14 cellular contexts compared by ENCODE assay signal in genomic region chr1:74012583-74012982, GRCh38.
DNase-seq lines count a peak whose midpoint lies in the region; ATAC-seq and TF ChIP-seq lines count a peak whose summit lies in the region.
"Had no signal": no experiment of that assay in that cellular context is flagged by ENCODE, and none has a peak within 500 bp of the region (broad histone marks: within the 10 kb centered on the region; RNA-seq: fewer than 3 reads in every experiment).

No MANE protein-coding gene starts in this region.

- peaks cover 2% of the 10 kb centered on the region for H3K27me3 Mint-ChIP-seq in endothelial cell (ENCODE audit: unreplicated experiment)
- H3K27me3 Mint-ChIP-seq in HFFc6 (ENCODE audit: insufficient read depth): no peaks in the 10 kb centered on the region; the same call in 1 of the 2 replicates
- H3K27me3 Mint-ChIP-seq: CD4-positive, alpha-beta T cell had no signal

- H3K9me3 ChIP-seq in Loucy (ENCODE audit: insufficient read depth, low read depth, low read length): no peaks in the 10 kb centered on the region
- H3K9me3 ChIP-seq: A549, Caco-2 had no signal

- no peaks in the 10 kb centered on the region for H3K9me3 Mint-ChIP-seq in endothelial cell (ENCODE audit: unreplicated experiment)
- peaks cover 7% of the 10 kb centered on the region for H3K9me3 Mint-ChIP-seq in HFFc6
- H3K9me3 Mint-ChIP-seq: CD4-positive, alpha-beta T cell had no signal

- ATAC-seq in GM18870 (IDR thresholded peaks at IDR 0.05; ENCODE audit: unreplicated experiment): peak; percentile 44
- ATAC-seq: A549 had no signal

- H3K9me2 ChIP-seq in Loucy (replicated peaks; ENCODE audit: low read depth, low read length): no peaks in the 10 kb centered on the region

- no peaks in the 10 kb centered on the region for H3K4me1 Mint-ChIP-seq in endothelial cell (ENCODE audit: unreplicated experiment)
- H3K4me1 Mint-ChIP-seq in HFFc6 (ENCODE audit: low read depth): 0 out of 2 replicates have a peak, but pooled peaks cover 6% of the 10 kb centered on the region

- no peaks in the 10 kb centered on the region for H3F3A ChIP-seq in Loucy (ENCODE audit: low read depth)

- H3K27ac Mint-ChIP-seq in endothelial cell (ENCODE audit: unreplicated experiment) (no peak overlapping the region), HFFc6 (no peak overlapping the region)
- H3K27ac Mint-ChIP-seq: CD4-positive, alpha-beta T cell had no signal

- peaks cover 4% of the 10 kb centered on the region for H3K4me1 ChIP-seq in Loucy (ENCODE audit: insufficient read depth, low read length, poor library complexity, severe bottlenecking)
- H3K4me1 ChIP-seq: A549, Caco-2 had no signal

- no peaks in the 10 kb centered on the region for H3K79me2 ChIP-seq in Loucy (ENCODE audit: insufficient read depth, low read length)

- no peak overlapping the region for H3K4me2 ChIP-seq in Loucy (ENCODE audit: low read depth, low read length, poor library complexity, severe bottlenecking)
- H3K4me2 ChIP-seq: A549 had no signal

- peak; percentile 2 for DNase-seq in SW480 (ENCODE audit: low spot score)
- DNase-seq in endothelial cell (ENCODE audit: low spot score): no peak
- no peak for DNase-seq in SIG-M5 treated with dmso at 0.1 percent for 504 hours (lab: John Stamatoyannopoulos, UW; ENCODE audit: unreplicated experiment)
- DNase-seq in HFFc6: no peak
- DNase-seq in NCI-H2196 (lab: John Stamatoyannopoulos, UW; ENCODE audit: unreplicated experiment): no peak
- no peak for DNase-seq in 8988T
- DNase-seq: AML-193; Caco-2; CD4-positive, alpha-beta T cell; GDM1; HCEC 1CT had no signal

- H3K4me3 Mint-ChIP-seq in endothelial cell (ENCODE audit: unreplicated experiment): no peak overlapping the region
- H3K4me3 Mint-ChIP-seq in HFFc6: no peak overlapping the region
- H3K4me3 Mint-ChIP-seq: CD4-positive, alpha-beta T cell had no signal

- H4K20me1 ChIP-seq in Loucy (ENCODE audit: insufficient read depth, low read length, poor library complexity, severe bottlenecking): no peaks in the 10 kb centered on the region

- H3K27me3 ChIP-seq in Loucy (ENCODE audit: insufficient read depth, low read length, poor library complexity, severe bottlenecking): no peaks in the 10 kb centered on the region

- no peaks in the 10 kb centered on the region for H3K36me3 Mint-ChIP-seq in endothelial cell (ENCODE audit: low read depth, unreplicated experiment)
- H3K36me3 Mint-ChIP-seq in HFFc6 (ENCODE audit: low read depth): no peaks in the 10 kb centered on the region; the same call in 1 of the 2 replicates

- 0 out of 2 replicates have a peak overlapping the region, but pooled peaks have one; percentile 30 for H2AFZ ChIP-seq in Loucy (ENCODE audit: low read length)

- no peak overlapping the region for H3K4me3 ChIP-seq in Loucy (ENCODE audit: low read length, poor library complexity, severe bottlenecking)
- H3K4me3 ChIP-seq: A549 had no signal

- H3K36me3 ChIP-seq in Loucy (ENCODE audit: insufficient read depth, low read length): no peaks in the 10 kb centered on the region

- H3K9ac ChIP-seq in Loucy (ENCODE audit: low read depth, low read length, poor library complexity, severe bottlenecking): no peak overlapping the region

- TF ChIP-seq CTCF in Loucy (conservative IDR thresholded peaks at IDR 0.05; ENCODE audit: low read length) (no peak), endothelial cell (IDR thresholded peaks at IDR 0.05; ENCODE audit: unreplicated experiment) (peak; percentile 27), HFFc6 (IDR thresholded peaks at IDR 0.05) (no peak)
